In genomic region chr11:75140269-75141138, GRCh38 we compare ENCODE assay signal across 1 cellular context.
A peak's percentile ranks its signal among the peaks of the same experiment; 100 is the strongest.
TF ChIP-seq lines count a peak whose summit lies in the region.

No MANE protein-coding gene starts in this region.

TF ChIP-seq in H1, 55 proteins besides CTCF, POLR2A, EP300 and RAD21 (continued from another document):
- no peak for TF ChIP-seq KDM4A (IDR thresholded peaks at IDR 0.05; ENCODE audit: low read depth, low read length, severe bottlenecking)
- 0 out of 2 replicates have a peak, but pooled peaks have one; percentile 15 for TF ChIP-seq JUN (IDR thresholded peaks at IDR 0.05; ENCODE audit: low read depth, low read length)
- TF ChIP-seq KDM1A (IDR thresholded peaks at IDR 0.05; ENCODE audit: borderline replicate concordance, low read length), result no peak
- TF ChIP-seq ASH2L (IDR thresholded peaks at IDR 0.05; ENCODE audit: low read length), result no peak
- TF ChIP-seq CREB1 (IDR thresholded peaks at IDR 0.05), result peak; percentile 23; the same call in 1 of the 2 replicates
- TF ChIP-seq MAX (IDR thresholded peaks at IDR 0.05), result peak; percentile 25; the same call in 1 of the 2 replicates
- TF ChIP-seq TCF12 (IDR thresholded peaks at IDR 0.05; ENCODE audit: low read depth, low read length), result peak; percentile 77; the same call in 1 of the 2 replicates
- TF ChIP-seq TEAD4 (IDR thresholded peaks at IDR 0.05; ENCODE audit: low read depth, low read length), result no peak
- peak; percentile 40; the same call in 1 of the 2 replicates for TF ChIP-seq JUND (IDR thresholded peaks at IDR 0.05; ENCODE audit: low read length)
